ENCODE assay signal across 8 cellular contexts in the genomic region with DNA sequence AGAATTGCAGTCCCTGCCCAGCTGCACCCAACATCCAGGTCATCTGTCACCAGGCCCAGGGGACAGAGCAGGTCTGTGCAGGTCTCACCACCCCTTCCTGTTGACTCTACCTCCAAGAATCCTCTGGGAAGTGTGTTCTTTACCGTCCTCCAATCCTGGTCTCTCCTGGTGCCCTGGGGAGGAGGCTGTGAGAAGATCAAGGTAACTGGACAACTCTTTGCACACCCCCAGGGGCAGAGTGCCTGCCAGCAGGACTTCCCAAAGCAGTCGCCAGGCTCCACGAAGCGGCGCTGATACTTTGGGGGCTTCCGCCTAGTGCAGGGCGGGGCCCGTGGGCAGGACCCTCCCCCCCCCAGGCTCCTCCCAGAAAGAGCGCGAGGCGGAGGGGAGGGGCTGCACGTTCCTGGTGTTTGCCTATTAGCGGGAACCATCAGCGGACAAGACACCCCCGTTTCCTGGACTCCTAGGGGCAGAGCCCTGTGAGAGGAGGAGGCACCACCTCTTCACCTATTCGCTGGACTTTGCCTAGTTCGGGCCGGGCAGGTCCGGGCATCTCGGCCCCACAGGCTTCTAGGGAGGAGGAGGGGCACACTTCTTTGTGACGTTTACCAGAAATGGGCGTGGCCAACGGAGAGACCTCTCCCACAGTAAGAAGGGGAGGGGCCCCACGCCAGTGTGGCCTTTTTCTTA.
DNase-seq lines count a peak whose midpoint lies in the region; ATAC-seq, FAIRE-seq and TF ChIP-seq lines count a peak whose summit lies in the region.

No MANE protein-coding gene starts in this region.

- POLR2A ChIA-PET in H1 (lab: Charles Lee; ENCODE audit: partially characterized antibody) = no interaction called here

- no peak overlapping the region; the same call in 1 of the 2 replicates for H2AK5ac ChIP-seq in H1 (ENCODE audit: low read depth, low read length)

- peak in 1 of 2 experiments; percentile 14; a peak in 1 of 4 replicates for TF ChIP-seq RAD21 in H1 (IDR thresholded peaks at IDR 0.05 in 1 of 2, conservative IDR thresholded peaks at IDR 0.05 in 1 of 2; ENCODE audit: low read depth in 2 of 2, low read length in 2 of 2)

- no peak overlapping the region; the same call in 1 of the 2 replicates for H4K8ac ChIP-seq in H1 (ENCODE audit: extremely low read depth, insufficient read depth, low read length)

- H3K9me3 ChIP-seq in H1 (ENCODE audit: insufficient read depth in 2 of 2, low read depth in 1 of 2, low read length in 1 of 2) (no peaks in the 10 kb centered on the region), mucosa of rectum (ENCODE audit: control insufficient read depth in 2 of 2, low read length in 2 of 2) (no peaks in the 10 kb centered on the region), vagina (no peaks in the 10 kb centered on the region)

- peak overlapping the region; percentile 60 to 78 (median 70) for H3K4me3 ChIP-seq in H1 (ENCODE audit: extremely low read depth in 1 of 4, insufficient read depth in 2 of 4, low read depth in 3 of 4, low read length in 4 of 4)
- H3K4me3 ChIP-seq in mucosa of rectum (ENCODE audit: low read length in 2 of 2) = peak overlapping the region; percentile 54 to 69
- peak overlapping the region; percentile 17 to 41 for H3K4me3 ChIP-seq in vagina

- H3K4me2 ChIP-seq in H1 (ENCODE audit: insufficient read depth in 1 of 2, low read depth in 2 of 2, low read length in 2 of 2) = peak overlapping the region; percentile 80 to 89

- no peak for ATAC-seq in GM21576 (IDR thresholded peaks at IDR 0.05; ENCODE audit: unreplicated experiment)

- H4K20me1 ChIP-seq in H1 (replicated peaks in 1 of 2; ENCODE audit: control insufficient read depth in 1 of 2, insufficient read depth in 2 of 2, low read length in 2 of 2) = no peaks in the 10 kb centered on the region

- peaks cover 7% of the 10 kb centered on the region; the same call in 1 of the 2 replicates for H3K23me2 ChIP-seq in H1 (ENCODE audit: low read depth, low read length)

- peak in 1 of 3 experiments; percentile 18; a peak in 1 of 4 replicates for TF ChIP-seq CTCF in H1 (IDR thresholded peaks at IDR 0.05; ENCODE audit: control extremely low read depth in 1 of 3, insufficient read depth in 1 of 3, low read depth in 1 of 3, low read length in 3 of 3)
- TF ChIP-seq CTCF in vagina (IDR thresholded peaks at IDR 0.05) = no peak

- no peak overlapping the region; the same call in 1 of the 2 replicates for H3K18ac ChIP-seq in H1 (ENCODE audit: extremely low read depth, low read length)

- peak overlapping the region; percentile 79 for H2BK5ac ChIP-seq in H1 (ENCODE audit: low read depth, low read length)

- H3K27me3 ChIP-seq in H1 (replicated peaks in 1 of 4; ENCODE audit: control insufficient read depth in 3 of 4, extremely low read depth in 1 of 4, insufficient read depth in 3 of 4, low read length in 3 of 4) (peaks cover 0 to 3% (median 1%) of the 10 kb centered on the region in 4 experiments; a peak in 4 of 7 replicates), mucosa of rectum (ENCODE audit: control insufficient read depth in 2 of 2, insufficient read depth in 2 of 2, low read length in 2 of 2) (no peaks in the 10 kb centered on the region), vagina (no peaks in the 10 kb centered on the region)

- H3K79me1 ChIP-seq in H1 (ENCODE audit: low read depth, low read length) = no peaks in the 10 kb centered on the region

- H3K9ac ChIP-seq in H1 (replicated peaks in 1 of 4; ENCODE audit: extremely low read depth in 1 of 4, low read depth in 3 of 4, low read length in 3 of 4) = peak overlapping the region; percentile 32 to 61 (median 35)
- peak overlapping the region in 1 of 2 donors; percentile 60 for H3K9ac ChIP-seq in mucosa of rectum (ENCODE audit: low read depth in 1 of 2, low read length in 2 of 2)

- H2BK12ac ChIP-seq in H1 (ENCODE audit: low read depth, low read length) = peak overlapping the region; percentile 90

- H3K14ac ChIP-seq in H1 (ENCODE audit: insufficient read length) = no peak overlapping the region

- DNase-seq in stimulated activated CD4-positive, alpha-beta T cell treated with anti-CD3 and anti-CD28 coated beads, Interleukin-15, amount 100 ng/mL, for 24 hours = peak; percentile 16
- no peak for DNase-seq in stimulated activated CD4-positive, alpha-beta T cell treated with anti-CD3 and anti-CD28 coated beads, Interleukin-1b, Interleukin-23, amount 100 ng/mL, for 48 hours
- peak; percentile 85 to 94 for DNase-seq in H1 (ENCODE audit: low read depth in 1 of 2, low spot score in 2 of 2)
- no peak for DNase-seq in vagina (ENCODE audit: extremely low spot score in 2 of 2)
- DNase-seq in stimulated activated CD4-positive, alpha-beta T cell treated with anti-CD3 and anti-CD28 coated beads, Interleukin-4, amount 100 ng/mL, for 1 hour = no peak
- no peak for DNase-seq in NCI-H1048 (lab: John Stamatoyannopoulos, UW)

- peak overlapping the region; percentile 62 for H3K56ac ChIP-seq in H1 (replicated peaks; ENCODE audit: insufficient read length, low read depth, low read length)

- H3K27ac ChIP-seq in H1 (ENCODE audit: low read depth, low read length) = peak overlapping the region; percentile 69
- peak overlapping the region in 1 of 2 donors; percentile 71 for H3K27ac ChIP-seq in mucosa of rectum (ENCODE audit: low read depth in 2 of 2, low read length in 2 of 2)
- peak overlapping the region; percentile 29 for H3K27ac ChIP-seq in vagina

- peak overlapping the region; percentile 70 for H4K91ac ChIP-seq in H1 (replicated peaks; ENCODE audit: insufficient read length, low read length)

- peaks cover 0 to 4% (median 4%) of the 10 kb centered on the region in 4 experiments; a peak in 6 of 7 replicates for H3K4me1 ChIP-seq in H1 (replicated peaks in 1 of 4; ENCODE audit: control insufficient read depth in 3 of 4, insufficient read depth in 4 of 4, low read length in 3 of 4)
- no peaks in the 10 kb centered on the region for H3K4me1 ChIP-seq in mucosa of rectum (ENCODE audit: control insufficient read depth in 2 of 2, insufficient read depth in 2 of 2, low read length in 2 of 2)
- H3K4me1 ChIP-seq in vagina = peaks cover 17% of the 10 kb centered on the region

- CTCF ChIA-PET in H1 (lab: Charles Lee; ENCODE audit: partially characterized antibody) = no interaction called here

- H3K4ac ChIP-seq in H1 (replicated peaks; ENCODE audit: insufficient read length, low read depth, low read length) = no peak overlapping the region

- WGBS in H1 (ENCODE audit: extremely low coverage in 1 of 2, insufficient coverage in 1 of 2, insufficient read length in 1 of 2, insufficient replicate concordance in 2 of 2, low coverage in 1 of 2, low lambda C conversion rate in 2 of 2, missing lambda C conversion rate in 1 of 2), 2 experiments = 1% methylated on average over 15 of the region's 24 CpGs; no CpG with 5 or more reads in 1 of the 2 experiments

- no peak overlapping the region for H2BK120ac ChIP-seq in H1 (replicated peaks; ENCODE audit: low read depth, low read length)

- H3K79me2 ChIP-seq in H1 (ENCODE audit: control insufficient read depth in 1 of 2, insufficient read depth in 2 of 2, low read length in 2 of 2) = no peaks in the 10 kb centered on the region

- FAIRE-seq in H1 (lab: Jason Lieb, UNC) = no peak

- peak overlapping the region; percentile 86 for H2AFZ ChIP-seq in H1 (ENCODE audit: low read length)

- H3K23ac ChIP-seq in H1 (ENCODE audit: insufficient read length) = no peak overlapping the region

- H3K36me3 ChIP-seq in H1 (ENCODE audit: control insufficient read depth in 2 of 4, insufficient read depth in 4 of 4, low read length in 3 of 4) = no peaks in the 10 kb centered on the region
- no peaks in the 10 kb centered on the region for H3K36me3 ChIP-seq in mucosa of rectum (ENCODE audit: control insufficient read depth in 2 of 2, insufficient read depth in 2 of 2, low read length in 2 of 2)
- H3K36me3 ChIP-seq in vagina = no peaks in the 10 kb centered on the region

- intact Hi-C loops in vagina (cut with DNase I) = no loop called here

- H2BK20ac ChIP-seq in H1 (ENCODE audit: low read length) = no peak overlapping the region

- TF ChIP-seq POLR2A in H1 (IDR thresholded peaks at IDR 0.05; ENCODE audit: control extremely low read depth in 1 of 2, low read depth in 2 of 2, low read length in 2 of 2) (no peak), vagina (IDR thresholded peaks at IDR 0.05) (no peak)

- 0 out of 2 replicates have a peak overlapping the region, but pooled peaks have one; percentile 2 for H2BK15ac ChIP-seq in H1 (ENCODE audit: low read length)

- peak overlapping the region; percentile 31 for H4K5ac ChIP-seq in H1 (ENCODE audit: insufficient read length, low read depth, low read length)

- TF ChIP-seq EP300 in H1 (IDR thresholded peaks at IDR 0.05; ENCODE audit: borderline replicate concordance in 1 of 2, low read depth in 2 of 2, low read length in 2 of 2) = no peak

TF ChIP-seq in H1, 55 proteins besides CTCF, POLR2A, EP300 and RAD21 (continues in another document):
- TF ChIP-seq POU5F1 (IDR thresholded peaks at IDR 0.05; ENCODE audit: low read depth, low read length) (no peak), SP1 (IDR thresholded peaks at IDR 0.05; ENCODE audit: low read depth, low read length) (no peak), POLR2AphosphoS5 (IDR thresholded peaks at IDR 0.05; ENCODE audit: low read depth, low read length) (peak; percentile 31; the same call in 1 of the 2 replicates), CREB1 (IDR thresholded peaks at IDR 0.05) (peak; percentile 70), ZNF274 (IDR thresholded peaks at IDR 0.05; ENCODE audit: borderline replicate concordance, extremely low read depth, low read length) (no peak), BRCA1 (IDR thresholded peaks at IDR 0.05; ENCODE audit: low read depth, low read length) (no peak), TEAD4 (IDR thresholded peaks at IDR 0.05; ENCODE audit: low read depth, low read length) (no peak), EGR1 (IDR thresholded peaks at IDR 0.05; ENCODE audit: borderline replicate concordance, low read depth, low read length) (no peak), JUND (IDR thresholded peaks at IDR 0.05; ENCODE audit: low read length) (no peak), SP2 (IDR thresholded peaks at IDR 0.05; ENCODE audit: low read length) (no peak), SUZ12 (IDR thresholded peaks at IDR 0.05; ENCODE audit: low read length) (no peak), NANOG (IDR thresholded peaks at IDR 0.05; ENCODE audit: insufficient read depth, low read depth, low read length, poor library complexity, severe bottlenecking) (peak; percentile 6), E2F6 (IDR thresholded peaks at IDR 0.05) (no peak), RFX5 (IDR thresholded peaks at IDR 0.05; ENCODE audit: borderline replicate concordance, low read depth, low read length) (0 out of 2 replicates have a peak, but pooled peaks have one; percentile 25)

Comparison
In these comparisons a context has a peak if more than half of its experiments do, and no peak if none do; other contexts are left out.
1. DNase-seq: peak in stimulated activated CD4-positive, alpha-beta T cell treated with anti-CD3 and anti-CD28 coated beads, Interleukin-15, amount 100 ng/mL, for 24 hours (single experiment) and H1 (2 of 2); none in stimulated activated CD4-positive, alpha-beta T cell treated with anti-CD3 and anti-CD28 coated beads, Interleukin-1b, Interleukin-23, amount 100 ng/mL, for 48 hours (single experiment), vagina (0 of 2), stimulated activated CD4-positive, alpha-beta T cell treated with anti-CD3 and anti-CD28 coated beads, Interleukin-4, amount 100 ng/mL, for 1 hour (single experiment) and NCI-H1048 (single experiment).
2. Peak in every context shown above with its lines, with median percentiles within 50 percentile points of each other: H3K4me3 ChIP-seq.